Comparison of ENCODE assay signal across 14 cellular contexts in genomic region chr10:10903620-10904019, GRCh38.
"Had no signal": no experiment of that assay in that cellular context is flagged by ENCODE, and none has a peak within 500 bp of the region (broad histone marks: within the 10 kb centered on the region; RNA-seq: fewer than 3 reads in every experiment).

No MANE protein-coding gene starts in this region.

- H3K27me3 ChIP-seq: upper lobe of right lung had no signal

- H3K9me3 ChIP-seq: left ventricle myocardium inferior, upper lobe of right lung had no signal

- H3K4me3 ChIP-seq: left ventricle myocardium inferior, upper lobe of right lung had no signal

- H3K27ac ChIP-seq: left ventricle myocardium inferior, upper lobe of right lung had no signal

- H3K36me3 ChIP-seq: left ventricle myocardium inferior, upper lobe of right lung had no signal

- H3K4me1 ChIP-seq: left ventricle myocardium inferior, upper lobe of right lung had no signal

- ATAC-seq: activated CD8-positive, alpha-beta memory T cell treated with anti-CD3 and anti-CD28 coated beads, Interleukin-2, amount 10 ng/mL, durations not matched to agents 7 days and 5 days; effector memory CD8-positive, alpha-beta T cell; upper lobe of right lung had no signal

- DNase-seq: activated CD8-positive, alpha-beta memory T cell treated with anti-CD3 and anti-CD28 coated beads, Interleukin-2, amount 10 ng/mL, durations not matched to agents 7 days and 5 days; activated naive CD8-positive, alpha-beta T cell treated with anti-CD3 and anti-CD28 coated beads for 36 hours; amniotic stem cell; effector memory CD8-positive, alpha-beta T cell; foreskin melanocyte; kidney; left ventricle myocardium inferior; mammary epithelial cell; nephron progenitor cell; retina; stimulated activated CD4-positive, alpha-beta T cell treated with anti-CD3 and anti-CD28 coated beads, Interleukin-2, amount 100 ng/mL, for 24 hours; T-helper 1 cell; T-helper 9 cell; upper lobe of right lung had no signal
